Comparison of ENCODE assay signal across 8 cellular contexts in the genomic region with DNA sequence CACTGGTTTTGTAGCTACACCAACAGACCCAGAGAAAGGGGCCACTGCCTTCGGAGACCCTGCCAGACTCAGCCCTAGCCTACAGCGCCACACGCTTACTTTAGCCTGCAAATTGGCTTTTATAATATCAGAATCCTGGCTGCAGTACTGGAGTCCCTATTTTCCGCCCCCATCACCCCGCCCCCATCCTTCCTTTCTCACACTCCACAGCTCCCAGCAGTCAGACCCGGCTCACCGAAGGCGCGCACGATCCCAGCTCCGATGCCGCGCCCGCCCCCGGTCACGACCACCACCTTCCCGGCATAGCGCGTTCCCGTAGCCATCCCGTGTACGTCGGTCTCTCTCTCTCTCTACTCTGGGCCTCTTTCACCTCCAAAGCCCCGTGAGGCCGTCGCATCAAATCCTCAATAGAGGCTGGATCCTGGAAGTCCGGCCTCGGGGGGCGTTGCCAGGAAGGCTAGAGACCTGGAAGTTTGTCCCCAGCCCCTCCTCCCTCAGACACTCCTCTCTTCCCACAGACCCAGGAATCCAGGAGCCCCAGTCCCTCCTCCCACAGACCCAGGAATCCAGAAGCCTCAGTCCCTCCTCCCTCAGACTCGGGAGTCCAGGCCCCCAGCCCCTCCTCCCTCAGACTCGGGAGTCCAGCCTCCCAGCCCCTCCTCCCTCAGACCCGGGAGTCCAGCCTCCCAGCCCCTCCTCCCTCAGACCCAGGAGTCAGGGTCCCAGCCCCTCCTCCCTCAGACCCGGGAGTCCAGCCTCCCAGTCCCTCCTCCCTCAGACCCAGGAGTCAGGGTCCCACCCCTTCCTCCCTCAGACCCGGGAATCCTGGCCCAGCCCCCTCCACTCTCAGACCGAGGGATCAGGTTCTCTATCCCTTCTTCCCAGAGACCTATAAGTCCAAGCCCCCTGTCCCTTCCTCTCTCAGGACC. TPM values are rescaled to one million over a fixed set of nuclear protein-coding genes. Genes with fewer than 3 reads are reported as not detected.
A peak's percentile ranks its signal among the peaks of the same experiment; 100 is the strongest.
DNase-seq lines count a peak whose midpoint lies in the region; ATAC-seq, FAIRE-seq and TF ChIP-seq lines count a peak whose summit lies in the region.

HSD17B14 (minus strand) TSS at position 403 of the 929 bp plus-strand sequence; CDS start at position 323, 80 bp downstream.

- H3K27ac ChIP-seq in MM.1S (ENCODE audit: low read length) (no peak within 1 kb of the TSS), GM12878 (ENCODE audit: control insufficient read depth, insufficient read depth) (peak within 1 kb of the TSS; percentile 67)

- H3K4me1 ChIP-seq in MM.1S (ENCODE audit: low read length) (no peaks in the 10 kb centered on the region), GM12878 (ENCODE audit: control insufficient read depth, insufficient read depth, low read length) (peaks cover 15% of the 10 kb centered on the region)

- TF ChIP-seq RAD21 in GM12878 (IDR thresholded peaks at IDR 0.05; ENCODE audit: insufficient read depth, low read depth, low read length), result no peak

- peak within 1 kb of the TSS; percentile 82 for H3K4me3 Mint-ChIP-seq in stimulated activated memory B cell treated with anti-CD40 and anti-IgM and Interleukin-4, amounts not matched to agents 10 μg/mL and 1 μg/mL and 100 μg/mL, for 72 hours

- peak within 1 kb of the TSS; percentile 44; the same call in 1 of the 2 replicates for H3K9ac ChIP-seq in MM.1S (ENCODE audit: low read length)
- H3K9ac ChIP-seq in GM12878 (ENCODE audit: control insufficient read depth, insufficient read depth, low read length), result peak within 1 kb of the TSS; percentile 62

- TF ChIP-seq CTCF in MM.1S (IDR thresholded peaks at IDR 0.05; ENCODE audit: low read length) (no peak), GM12878 (IDR thresholded peaks at IDR 0.05 in 2 of 3, conservative IDR thresholded peaks at IDR 0.05 in 1 of 3; ENCODE audit: control insufficient read depth in 2 of 3, extremely low read depth in 1 of 3, insufficient read depth in 1 of 3, low read depth in 3 of 3, low read length in 3 of 3) (no peak)

- intact Hi-C loops in GM12878 (cut with micrococcal nuclease; ENCODE audit: unreplicated experiment), result loop anchor here (5.0 kb wide), 1 partner anchor 189 kb away; the partner anchor contains the start of gene CA11

- H3K9me2 ChIP-seq in MM.1S (replicated peaks; ENCODE audit: insufficient read depth, low read length), result no peaks in the 10 kb centered on the region

- TF ChIP-seq EP300 in GM12878 (IDR thresholded peaks at IDR 0.05; ENCODE audit: borderline replicate concordance in 1 of 2, control insufficient read depth in 1 of 2, low read depth in 2 of 2, low read length in 2 of 2), result no peak

- H2AFZ ChIP-seq in MM.1S (ENCODE audit: low read length), result peak within 1 kb of the TSS; percentile 71
- H2AFZ ChIP-seq in GM12878 (ENCODE audit: control insufficient read depth, low read depth, low read length), result peak within 1 kb of the TSS; percentile 79

- TF ChIP-seq POLR2A in GM12878 (IDR thresholded peaks at IDR 0.05; ENCODE audit: low read depth, low read length), result no peak

- SMC1A ChIA-PET in GM12878 (lab: Charles Lee; ENCODE audit: uncharacterized antibody, unreplicated experiment), result interaction anchor here (0.6 to 3.0 kb wide), 15 partner anchors 8 to 331 kb away, joined by 3 to 33 read pairs (median 4); no protein-coding TSS in a partner anchor

- ATAC-seq in GM12878 (peak; percentile 43), GM18520 (IDR thresholded peaks at IDR 0.05; ENCODE audit: unreplicated experiment) (no peak)
- no peak for ATAC-seq in stimulated activated memory B cell treated with anti-CD40 and anti-IgM and Interleukin-4, amounts not matched to agents 10 μg/mL and 1 μg/mL and 100 μg/mL, for 72 hours

- H3K27me3 Mint-ChIP-seq in stimulated activated memory B cell treated with anti-CD40 and anti-IgM and Interleukin-4, amounts not matched to agents 10 μg/mL and 1 μg/mL and 100 μg/mL, for 72 hours, result no peaks in the 10 kb centered on the region

- no peaks in the 10 kb centered on the region for H3K36me3 ChIP-seq in MM.1S (replicated peaks; ENCODE audit: insufficient read depth, low read length)
- no peaks in the 10 kb centered on the region for H3K36me3 ChIP-seq in GM12878 (ENCODE audit: control insufficient read depth in 2 of 2, insufficient read depth in 2 of 2, low read length in 1 of 2)

- peak within 1 kb of the TSS; percentile 87 for H3K4me2 ChIP-seq in MM.1S (ENCODE audit: low read depth, low read length)
- peak within 1 kb of the TSS; percentile 69 for H3K4me2 ChIP-seq in GM12878 (ENCODE audit: control insufficient read depth, insufficient read depth)

- in situ Hi-C loops in GM12878 (cut with MboI), result loop anchor here (5.0 kb wide), 2 partner anchors 39 to 189 kb away; partner anchors contain the start of gene CA11

- peaks cover 8% of the 10 kb centered on the region; the same call in 1 of the 2 replicates for H3K27me3 ChIP-seq in MM.1S (replicated peaks; ENCODE audit: insufficient read depth, low read length)
- H3K27me3 ChIP-seq in GM12878 (replicated peaks in 1 of 2; ENCODE audit: control insufficient read depth in 2 of 2, insufficient read depth in 2 of 2, low read length in 1 of 2), result no peaks in the 10 kb centered on the region

- H3K4me3 ChIP-seq in MM.1S (ENCODE audit: low read length) (peak within 1 kb of the TSS; percentile 56), GM12878 (peak within 1 kb of the TSS; percentile 72)

- peaks cover 4% of the 10 kb centered on the region for H3K36me3 Mint-ChIP-seq in stimulated activated memory B cell treated with anti-CD40 and anti-IgM and Interleukin-4, amounts not matched to agents 10 μg/mL and 1 μg/mL and 100 μg/mL, for 72 hours

- DNase-seq in DMS79 treated with DMSO at 0.1 percent for 48 hours (lab: John Stamatoyannopoulos, UW) (peak; percentile 34), DMS79 (lab: John Stamatoyannopoulos, UW) (no peak), MM.1S (no peak), GM12878 (ENCODE audit: low read depth, low spot score) (no peak), iPS-NIHi7 (ENCODE audit: extremely low spot score) (peak; percentile 58), DMS153 treated with DMSO at 0.1 percent for 48 hours (lab: John Stamatoyannopoulos, UW; ENCODE audit: unreplicated experiment) (no peak)

- no peaks in the 10 kb centered on the region for H3K9me3 ChIP-seq in MM.1S (replicated peaks; ENCODE audit: insufficient read depth, low read length)
- no peaks in the 10 kb centered on the region for H3K9me3 ChIP-seq in GM12878 (replicated peaks; ENCODE audit: control insufficient read depth, insufficient read depth, low read length)

- H3F3A ChIP-seq in MM.1S (ENCODE audit: insufficient read depth, low read length), result 0 out of 2 replicates have a peak, but pooled peaks cover 3% of the 10 kb centered on the region

- RAD21 ChIA-PET in GM12878 (lab: Charles Lee; ENCODE audit: unreplicated experiment), result interaction anchor here (0.8 to 2.9 kb wide), 13 partner anchors 10 to 191 kb away, joined by 3 to 33 read pairs (median 6); partner anchors contain the start of genes BCAT2, CA11, GYS1 and RUVBL2

- H3K9me3 Mint-ChIP-seq in stimulated activated memory B cell treated with anti-CD40 and anti-IgM and Interleukin-4, amounts not matched to agents 10 μg/mL and 1 μg/mL and 100 μg/mL, for 72 hours, result no peaks in the 10 kb centered on the region

- H3K79me2 ChIP-seq in MM.1S (ENCODE audit: low read length) (no peaks in the 10 kb centered on the region), GM12878 (ENCODE audit: control insufficient read depth, insufficient read depth, low read length) (no peaks in the 10 kb centered on the region)

- H4K20me1 ChIP-seq in MM.1S (ENCODE audit: insufficient read depth, low read length), result no peaks in the 10 kb centered on the region
- H4K20me1 ChIP-seq in GM12878 (ENCODE audit: control insufficient read depth, insufficient read depth), result no peaks in the 10 kb centered on the region

- POLR2A ChIA-PET in GM12878 (lab: Charles Lee), result interaction anchor here (0.6 to 1.9 kb wide), 10 partner anchors 37 to 446 kb away, joined by 3 to 7 read pairs (median 4); partner anchors contain the start of gene PPP1R15A

- FAIRE-seq in GM12878 (lab: Jason Lieb, UNC), result no peak

- peaks cover 32% of the 10 kb centered on the region for H3K4me1 Mint-ChIP-seq in stimulated activated memory B cell treated with anti-CD40 and anti-IgM and Interleukin-4, amounts not matched to agents 10 μg/mL and 1 μg/mL and 100 μg/mL, for 72 hours

- WGBS in GM12878 (ENCODE audit: insufficient coverage, insufficient replicate concordance, low lambda C conversion rate, missing lambda C conversion rate), result 8% methylated on average over 33 of the region's 35 CpGs

- no TSS peak for BruUV-seq in GM12878 (replicated peaks; lab: Mats Ljungman, UMichigan)

- H3K27ac Mint-ChIP-seq in stimulated activated memory B cell treated with anti-CD40 and anti-IgM and Interleukin-4, amounts not matched to agents 10 μg/mL and 1 μg/mL and 100 μg/mL, for 72 hours, result peak within 1 kb of the TSS; percentile 86

- CTCF ChIA-PET in GM12878 (lab: Yijun Ruan, JAX), result interaction anchor here (0.6 to 15.6 kb wide), 22 partner anchors 8 to 329 kb away, joined by 3 to 520 read pairs (median 4); partner anchors contain the start of genes BCAT2, CA11, FTL and GYS1

TF ChIP-seq in GM12878, 131 proteins besides CTCF, POLR2A, EP300 and RAD21 (continues in another document):
- TF ChIP-seq RAD51 (IDR thresholded peaks at IDR 0.05), result no peak
- 0 out of 2 replicates have a peak, but pooled peaks have one; percentile 19 for TF ChIP-seq EED (IDR thresholded peaks at IDR 0.05; ENCODE audit: low read depth)
- 0 out of 2 replicates have a peak, but pooled peaks have one; percentile 4 for TF ChIP-seq SIN3A (IDR thresholded peaks at IDR 0.05; ENCODE audit: low read depth, low read length)
- peak; percentile 40; the same call in 1 of the 2 replicates for TF ChIP-seq IKZF1 (conservative IDR thresholded peaks at IDR 0.05)
- TF ChIP-seq ZNF274 (IDR thresholded peaks at IDR 0.05; ENCODE audit: insufficient read depth, insufficient read length), result no peak

RNA-seq across cellular contexts. Expression of gene HSD17B14, which starts in this region (rescaled TPM):
- 7.2 and 8.7 TPM in 2 replicates for total RNA-seq in GM12878 (2013; cell fraction: nucleolus; rRNA removed)
- 0.28 and 0.98 TPM in 2 replicates for total RNA-seq in GM12878 (2014; rRNA removed)
- total RNA-seq in GM12878 (2014; rRNA removed; fragmentation: Illumina TruSeq; extraction: Trizol), result 0.36 and 0.46 TPM in 2 replicates
- 1.4 TPM in 2 replicates for total RNA-seq in GM12878 (2021)
- polyA plus RNA-seq in GM12878 (2011; ENCODE audit: low read depth), result 3.9 TPM
- 1.6 and 4.1 TPM in 2 replicates for polyA plus RNA-seq in GM12878 (2011; rRNA removed)
- 5.3 and 6.6 TPM in 2 replicates for polyA plus RNA-seq in GM12878 (2011; cell fraction: cytosol; rRNA removed)
- polyA plus RNA-seq in GM12878 (2011; cell fraction: nucleus; rRNA removed), result 4.7 and 7.2 TPM in 2 replicates
- polyA plus RNA-seq in GM12878 (2012), result 7.3 and 8.0 TPM in 2 replicates
- polyA plus RNA-seq in GM12878 (2014; fragmentation: Illumina TruSeq; extraction: Trizol), result 0.31 TPM in 1 of 2 replicates, not detected in the other
- under 1 TPM; 0.21 to 0.26 TPM for polyA plus RNA-seq in GM12878 (2014; fragmentation: Nextera tagmentation; extraction: Ambion mirVana)
- 1.4 and 2.1 TPM in 2 replicates for polyA plus RNA-seq in GM12878 (2014; rRNA removed)
- polyA plus RNA-seq in GM12878 (2016; fragmentation: Nextera tagmentation; extraction: Ambion mirVana), result 1 to 10 TPM in 1 of 2 experiments, under 1 TPM in 1; 0.87 to 1.3 TPM
- polyA minus RNA-seq in GM12878 (2011; rRNA and poly(A)+ RNA removed), result 0.73 and 2.9 TPM in 2 replicates
- polyA minus RNA-seq in GM12878 (2011; cell fraction: cytosol; rRNA and poly(A)+ RNA removed), result not detected in 2 replicates
- 0.97 and 1.1 TPM in 2 replicates for polyA minus RNA-seq in GM12878 (2011; cell fraction: nucleus; rRNA and poly(A)+ RNA removed)

Comparison
In these comparisons a context has a peak if more than half of its experiments do, and no peak if none do; other contexts are left out.
1. DNase-seq: peak in DMS79 treated with DMSO at 0.1 percent for 48 hours (single experiment) and iPS-NIHi7 (single experiment); none in DMS79 (single experiment), MM.1S (single experiment), GM12878 (single experiment) and DMS153 treated with DMSO at 0.1 percent for 48 hours (single experiment).